Comparison of ENCODE assay signal across 8 cellular contexts in genomic region chrX:129606918-129607317, GRCh38. TPM values are rescaled to one million over a fixed set of nuclear protein-coding genes. Genes with fewer than 3 reads are reported as not detected.
DNase-seq lines count a peak whose midpoint lies in the region; ATAC-seq, FAIRE-seq and TF ChIP-seq lines count a peak whose summit lies in the region.

No MANE protein-coding gene starts in this region.

- DNase-seq in DMS79 treated with DMSO at 0.1 percent for 48 hours (lab: John Stamatoyannopoulos, UW) (peak; percentile 24), HS-27A (ENCODE audit: low read depth) (peak; percentile 15), RCC 7860 (ENCODE audit: low spot score) (peak; percentile 4), foreskin fibroblast (peak; percentile 18 to 67), ovary (peak; percentile 45 to 75 (median 57)), NCI-H446 treated with DMSO at 0.1 percent for 48 hours (lab: John Stamatoyannopoulos, UW) (no peak)
- peak; percentile 22 for DNase-seq in activated T-helper 1 cell treated with anti-CD3 and anti-CD28 coated beads, Interleukin-2, amount 50 U/mL, for 16 hours (ENCODE audit: low read depth in 1 of 2, low spot score in 1 of 2)

- H3K27me3 ChIP-seq in ovary, result no peaks in the 10 kb centered on the region

- no peaks in the 10 kb centered on the region for H3K9me3 ChIP-seq in ovary

- H3K36me3 ChIP-seq in ovary, result no peaks in the 10 kb centered on the region

- H3K4me3 ChIP-seq in foreskin fibroblast (ENCODE audit: low read depth in 1 of 2, low read length in 2 of 2), result no peak overlapping the region
- H3K4me3 ChIP-seq in ovary, result no peak overlapping the region

- H3K4me1 ChIP-seq in ovary (ENCODE audit: insufficient read depth), result peaks cover 3% of the 10 kb centered on the region

- WGBS in ovary, 3 donors, result 2 to 7% (median 6%) methylated on average over 5 of the region's 5 CpGs

- ATAC-seq in GM21515 (IDR thresholded peaks at IDR 0.05; ENCODE audit: unreplicated experiment), result no peak

- intact Hi-C loops in ovary (cut with DNase I), result loop anchor here in 2 of 4 donors (5.0 kb wide), 1 partner anchor 450 kb away; no protein-coding TSS in a partner anchor

- FAIRE-seq in RCC 7860 (lab: Jason Lieb, UNC), result peak; percentile 49

- no peak for TF ChIP-seq POLR2A in ovary (IDR thresholded peaks at IDR 0.05)

- TF ChIP-seq EP300 in ovary (IDR thresholded peaks at IDR 0.05), result no peak

- TF ChIP-seq CTCF in foreskin fibroblast (IDR thresholded peaks at IDR 0.05; ENCODE audit: low read depth, low read length) (peak; percentile 45), ovary (IDR thresholded peaks at IDR 0.05) (peak; percentile 46 to 75 (median 75))

- H3K27ac ChIP-seq in ovary, result no peak overlapping the region

RNA-seq across cellular contexts. Expression of gene APLN, which starts 47.8 kb away (rescaled TPM):
- 10 to 100 TPM in 2 of 7 donors, 1 to 10 TPM in 4, under 1 TPM in 1; 0.72 to 14.5 (median 3.4) TPM for total RNA-seq in ovary
- polyA plus RNA-seq in ovary, result 1 to 10 TPM; 1.3 to 3.6 TPM
